In genomic region chr12:54046809-54047159, GRCh38 we compare ENCODE assay signal across 1 cellular context.
TF ChIP-seq lines count a peak whose summit lies in the region.

No MANE protein-coding gene starts in this region.

TF ChIP-seq in H1, 55 proteins besides CTCF, POLR2A, EP300 and RAD21:
- TF ChIP-seq MAFK (IDR thresholded peaks at IDR 0.05; ENCODE audit: low read depth, low read length), result no peak
- no peak for TF ChIP-seq FOSL1 (IDR thresholded peaks at IDR 0.05; ENCODE audit: insufficient read depth, low read depth, low read length)
- TF ChIP-seq SIRT6 (IDR thresholded peaks at IDR 0.05; ENCODE audit: low read length), result no peak
- TF ChIP-seq CBX5 (IDR thresholded peaks at IDR 0.05; ENCODE audit: low read depth, low read length), result no peak
- TF ChIP-seq CTBP2 (IDR thresholded peaks at IDR 0.05; ENCODE audit: borderline replicate concordance, insufficient read depth, insufficient read length, low read length), result peak; percentile 3
- TF ChIP-seq EZH2 (IDR thresholded peaks at IDR 0.05; ENCODE audit: low read depth, low read length, severe bottlenecking), result no peak
- peak; percentile 96 for TF ChIP-seq RNF2 (IDR thresholded peaks at IDR 0.05; ENCODE audit: borderline replicate concordance, low read depth, low read length, missing control alignments, poor library complexity, severe bottlenecking)
- TF ChIP-seq SP2 (IDR thresholded peaks at IDR 0.05; ENCODE audit: low read length), result no peak
TF ChIP-seq in H1: peak in this region for 2.
